Comparison of ENCODE assay signal across 1 cellular context in genomic region chr20:64205611-64206026, GRCh38.
TF ChIP-seq lines count a peak whose summit lies in the region.

No MANE protein-coding gene starts in this region.

TF ChIP-seq in WTC11, 78 proteins besides CTCF, POLR2A, EP300 and RAD21 (continued from another document):
- TF ChIP-seq ATF3 (CRISPR knock-in tag; conservative IDR thresholded peaks at IDR 0.05), result no peak
- no peak for TF ChIP-seq NR1H2 (CRISPR knock-in tag; IDR thresholded peaks at IDR 0.05)
- TF ChIP-seq ZNF512 (CRISPR knock-in tag; IDR thresholded peaks at IDR 0.05; ENCODE audit: borderline replicate concordance), result no peak
- no peak for TF ChIP-seq GABPB1 (CRISPR knock-in tag; IDR thresholded peaks at IDR 0.05)
- no peak for TF ChIP-seq TCF7 (CRISPR knock-in tag; IDR thresholded peaks at IDR 0.05; ENCODE audit: low read depth)
- TF ChIP-seq CDX4 (CRISPR knock-in tag; IDR thresholded peaks at IDR 0.05; ENCODE audit: borderline replicate concordance), result no peak
